Comparison of ENCODE assay signal across 17 cellular contexts in the genomic region with DNA sequence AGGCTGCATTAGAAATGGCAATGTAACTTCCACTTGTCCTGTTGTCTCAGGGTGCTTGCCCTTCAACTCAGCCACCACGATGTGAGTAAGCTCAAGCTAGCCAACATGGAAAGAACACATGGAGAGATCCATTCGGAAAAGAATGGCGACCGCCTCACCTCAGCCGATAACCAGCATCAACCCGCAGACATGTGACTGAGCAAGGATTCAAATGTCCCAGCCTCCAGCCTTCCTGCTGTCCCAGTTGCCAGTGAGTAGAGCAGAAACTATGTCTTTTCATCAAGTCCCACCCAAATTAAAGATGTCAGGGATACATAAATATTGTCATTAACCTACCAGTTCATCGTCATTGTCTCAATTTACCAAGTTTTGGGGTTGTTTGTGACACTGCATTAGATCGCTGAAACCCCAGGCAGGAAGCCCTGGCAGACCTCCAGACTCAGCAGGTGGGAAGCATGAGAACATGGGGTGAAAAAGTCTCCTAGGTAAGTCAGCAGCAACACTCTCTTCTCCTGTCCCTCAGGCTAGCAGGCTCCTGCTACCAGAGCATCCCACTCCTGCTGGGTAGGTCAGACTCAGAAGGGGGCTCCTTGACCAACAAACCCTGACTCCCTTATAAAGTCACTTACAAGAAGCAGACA.
DNase-seq lines count a peak whose midpoint lies in the region; ATAC-seq and TF ChIP-seq lines count a peak whose summit lies in the region.
"Had no signal": no experiment of that assay in that cellular context is flagged by ENCODE, and none has a peak within 500 bp of the region (broad histone marks: within the 10 kb centered on the region; RNA-seq: fewer than 3 reads in every experiment).

No MANE protein-coding gene starts in this region.

- no peak for TF ChIP-seq CTCF in stomach (IDR thresholded peaks at IDR 0.05)
- no peak for TF ChIP-seq CTCF in esophagus muscularis mucosa (IDR thresholded peaks at IDR 0.05)

- H3K4me1 ChIP-seq in stomach, result peaks cover 9 to 34% (median 15%) of the 10 kb centered on the region in 4 donors
- peaks cover 0 to 5% (median 0%) of the 10 kb centered on the region in 4 donors for H3K4me1 ChIP-seq in esophagus muscularis mucosa
- H3K4me1 ChIP-seq: upper lobe of right lung had no signal

- H3K27ac ChIP-seq in stomach, result no peak overlapping the region
- no peak overlapping the region for H3K27ac ChIP-seq in esophagus muscularis mucosa (replicated peaks in 1 of 4)
- H3K27ac ChIP-seq: coronary artery, esophagus squamous epithelium, hepatocyte, upper lobe of right lung had no signal

- H3K9me3 ChIP-seq in stomach (no peaks in the 10 kb centered on the region), esophagus muscularis mucosa (no peaks in the 10 kb centered on the region)
- H3K9me3 ChIP-seq: esophagus squamous epithelium, upper lobe of right lung had no signal

- H3K4me1 Mint-ChIP-seq in activated T-cell treated with anti-CD3 and anti-CD28 coated beads, Interleukin-2, amount 50 U/mL, for 72 hours (ENCODE audit: low read depth), result peaks cover 83% of the 10 kb centered on the region
- peaks cover 79% of the 10 kb centered on the region for H3K4me1 Mint-ChIP-seq in activated T-cell treated with anti-CD3 and anti-CD28 coated beads, Interleukin-2, amount 50 U/mL, for 24 hours (ENCODE audit: low read depth)
- H3K4me1 Mint-ChIP-seq in activated naive CD8-positive, alpha-beta T cell treated with anti-CD3 and anti-CD28 coated beads, Interleukin-2, amount 10 ng/mL, durations not matched to agents 7 days and 5 days, result peaks cover 66% of the 10 kb centered on the region

- intact Hi-C loops in stomach (cut with DNase I; ENCODE audit: low total_unique reads) (no loop called here), esophagus muscularis mucosa (cut with DNase I) (no loop called here)

- POLR2A ChIA-PET in activated naive CD8-positive, alpha-beta T cell treated with anti-CD3 and anti-CD28 coated beads, Interleukin-2, amount 10 ng/mL, durations not matched to agents 7 days and 5 days (lab: Charles Lee), result interaction anchor here (1.2 to 4.5 kb wide), 2 partner anchors 66 to 93 kb away, joined by 3 to 34 read pairs; a partner anchor contains a TSS

- H3K36me3 Mint-ChIP-seq in activated T-cell treated with anti-CD3 and anti-CD28 coated beads, Interleukin-2, amount 50 U/mL, for 72 hours (ENCODE audit: insufficient read depth in 2 of 2), result peaks cover 0 to 3% of the 10 kb centered on the region in 2 donors
- H3K36me3 Mint-ChIP-seq in activated T-cell treated with anti-CD3 and anti-CD28 coated beads, Interleukin-2, amount 50 U/mL, for 24 hours (ENCODE audit: low read depth), result peaks cover 31% of the 10 kb centered on the region
- peaks cover 37% of the 10 kb centered on the region for H3K36me3 Mint-ChIP-seq in activated naive CD8-positive, alpha-beta T cell treated with anti-CD3 and anti-CD28 coated beads, Interleukin-2, amount 10 ng/mL, durations not matched to agents 7 days and 5 days

- H3K4me3 Mint-ChIP-seq in activated T-cell treated with anti-CD3 and anti-CD28 coated beads, Interleukin-2, amount 50 U/mL, for 72 hours, result peak overlapping the region in 1 of 2 donors; percentile 46
- H3K4me3 Mint-ChIP-seq in activated T-cell treated with anti-CD3 and anti-CD28 coated beads, Interleukin-2, amount 50 U/mL, for 24 hours, result no peak overlapping the region
- H3K4me3 Mint-ChIP-seq in activated naive CD8-positive, alpha-beta T cell treated with anti-CD3 and anti-CD28 coated beads, Interleukin-2, amount 10 ng/mL, durations not matched to agents 7 days and 5 days, result peak overlapping the region; percentile 26

- no peaks in the 10 kb centered on the region for H3K9me3 Mint-ChIP-seq in activated T-cell treated with anti-CD3 and anti-CD28 coated beads, Interleukin-2, amount 50 U/mL, for 72 hours
- H3K9me3 Mint-ChIP-seq in activated T-cell treated with anti-CD3 and anti-CD28 coated beads, Interleukin-2, amount 50 U/mL, for 24 hours, result no peaks in the 10 kb centered on the region
- no peaks in the 10 kb centered on the region for H3K9me3 Mint-ChIP-seq in activated naive CD8-positive, alpha-beta T cell treated with anti-CD3 and anti-CD28 coated beads, Interleukin-2, amount 10 ng/mL, durations not matched to agents 7 days and 5 days
- H3K9me3 Mint-ChIP-seq: naive B cell had no signal

- peak overlapping the region; percentile 20 for H3K27ac Mint-ChIP-seq in activated T-cell treated with anti-CD3 and anti-CD28 coated beads, Interleukin-2, amount 50 U/mL, for 72 hours
- no peak overlapping the region for H3K27ac Mint-ChIP-seq in activated T-cell treated with anti-CD3 and anti-CD28 coated beads, Interleukin-2, amount 50 U/mL, for 24 hours
- H3K27ac Mint-ChIP-seq in activated naive CD8-positive, alpha-beta T cell treated with anti-CD3 and anti-CD28 coated beads, Interleukin-2, amount 10 ng/mL, durations not matched to agents 7 days and 5 days, result peak overlapping the region; percentile 58

- H3K27me3 ChIP-seq in stomach, result no peaks in the 10 kb centered on the region
- no peaks in the 10 kb centered on the region for H3K27me3 ChIP-seq in esophagus muscularis mucosa
- H3K27me3 ChIP-seq: esophagus squamous epithelium, hepatocyte, upper lobe of right lung had no signal

- no peak for ATAC-seq in activated T-cell treated with anti-CD3 and anti-CD28 coated beads, Interleukin-2, amount 50 U/mL, for 72 hours (replicated peaks in 1 of 2)
- ATAC-seq in activated naive CD8-positive, alpha-beta T cell treated with anti-CD3 and anti-CD28 coated beads, Interleukin-2, amount 10 ng/mL, durations not matched to agents 7 days and 5 days (ENCODE audit: low read depth), result no peak
- no peak for ATAC-seq in HG03439 (IDR thresholded peaks at IDR 0.05; ENCODE audit: unreplicated experiment)
- ATAC-seq: upper lobe of right lung had no signal

- WGBS in stomach, 5 donors, result 87 to 95% (median 91%) methylated on average over 8 of the region's 8 CpGs
- 91% methylated on average over 8 of the region's 8 CpGs for WGBS in esophagus muscularis mucosa

- H3K27me3 Mint-ChIP-seq in activated T-cell treated with anti-CD3 and anti-CD28 coated beads, Interleukin-2, amount 50 U/mL, for 72 hours (ENCODE audit: low read depth), result no peaks in the 10 kb centered on the region
- no peaks in the 10 kb centered on the region for H3K27me3 Mint-ChIP-seq in activated T-cell treated with anti-CD3 and anti-CD28 coated beads, Interleukin-2, amount 50 U/mL, for 24 hours
- H3K27me3 Mint-ChIP-seq in activated naive CD8-positive, alpha-beta T cell treated with anti-CD3 and anti-CD28 coated beads, Interleukin-2, amount 10 ng/mL, durations not matched to agents 7 days and 5 days, result no peaks in the 10 kb centered on the region
- H3K27me3 Mint-ChIP-seq: naive B cell had no signal

- no peak for DNase-seq in activated T-cell treated with anti-CD3 and anti-CD28 coated beads, Interleukin-2, amount 50 U/mL, for 72 hours
- no peak for DNase-seq in activated T-cell treated with anti-CD3 and anti-CD28 coated beads, Interleukin-2, amount 50 U/mL, for 24 hours
- DNase-seq in NCI-H2107 (lab: John Stamatoyannopoulos, UW) (peak; percentile 61), stomach (peak; percentile 29), esophagus muscularis mucosa (ENCODE audit: extremely low spot score) (no peak)
- no peak for DNase-seq in activated naive CD8-positive, alpha-beta T cell treated with anti-CD3 and anti-CD28 coated beads, Interleukin-2, amount 10 ng/mL, durations not matched to agents 7 days and 5 days
- DNase-seq in NK-92 treated with Interleukin-12 subunit alpha and Interleukin-12 subunit beta, amount 100 ng/mL, for 24 hours (lab: John Stamatoyannopoulos, UW), result no peak
- DNase-seq: activated T-cell treated with anti-CD3 and anti-CD28 coated beads for 4 hours; anterior cingulate cortex; DMS79 treated with DMSO at 0.1 percent for 48 hours; esophagus squamous epithelium; naive B cell; stimulated activated CD4-positive, alpha-beta T cell treated with anti-CD3 and anti-CD28 coated beads, Interleukin-2, amount 100 ng/mL, for 24 hours; upper lobe of right lung had no signal

- H3K4me3 ChIP-seq in stomach (no peak overlapping the region), esophagus muscularis mucosa (no peak overlapping the region)
- H3K4me3 ChIP-seq: coronary artery, esophagus squamous epithelium, hepatocyte, upper lobe of right lung had no signal

- TF ChIP-seq EP300 in stomach (IDR thresholded peaks at IDR 0.05) (no peak), esophagus muscularis mucosa (IDR thresholded peaks at IDR 0.05) (no peak)

- no peak for TF ChIP-seq POLR2A in stomach (IDR thresholded peaks at IDR 0.05)
- TF ChIP-seq POLR2A in esophagus muscularis mucosa (IDR thresholded peaks at IDR 0.05; ENCODE audit: low read depth), result no peak

- H3K36me3 ChIP-seq in stomach, result no peaks in the 10 kb centered on the region
- no peaks in the 10 kb centered on the region for H3K36me3 ChIP-seq in esophagus muscularis mucosa
- H3K36me3 ChIP-seq: esophagus squamous epithelium, upper lobe of right lung had no signal

Comparison
In these comparisons a context has a peak if more than half of its experiments do, and no peak if none do; other contexts are left out.
1. DNase-seq: peak in NCI-H2107 (single experiment) and stomach (single experiment); none in activated T-cell treated with anti-CD3 and anti-CD28 coated beads, Interleukin-2, amount 50 U/mL, for 72 hours (0 of 2), activated T-cell treated with anti-CD3 and anti-CD28 coated beads, Interleukin-2, amount 50 U/mL, for 24 hours (single experiment), activated naive CD8-positive, alpha-beta T cell treated with anti-CD3 and anti-CD28 coated beads, Interleukin-2, amount 10 ng/mL, durations not matched to agents 7 days and 5 days (single experiment), esophagus muscularis mucosa (single experiment) and NK-92 treated with Interleukin-12 subunit alpha and Interleukin-12 subunit beta, amount 100 ng/mL, for 24 hours (single experiment).